ENCODE assay signal across 9 cellular contexts in the genomic region with DNA sequence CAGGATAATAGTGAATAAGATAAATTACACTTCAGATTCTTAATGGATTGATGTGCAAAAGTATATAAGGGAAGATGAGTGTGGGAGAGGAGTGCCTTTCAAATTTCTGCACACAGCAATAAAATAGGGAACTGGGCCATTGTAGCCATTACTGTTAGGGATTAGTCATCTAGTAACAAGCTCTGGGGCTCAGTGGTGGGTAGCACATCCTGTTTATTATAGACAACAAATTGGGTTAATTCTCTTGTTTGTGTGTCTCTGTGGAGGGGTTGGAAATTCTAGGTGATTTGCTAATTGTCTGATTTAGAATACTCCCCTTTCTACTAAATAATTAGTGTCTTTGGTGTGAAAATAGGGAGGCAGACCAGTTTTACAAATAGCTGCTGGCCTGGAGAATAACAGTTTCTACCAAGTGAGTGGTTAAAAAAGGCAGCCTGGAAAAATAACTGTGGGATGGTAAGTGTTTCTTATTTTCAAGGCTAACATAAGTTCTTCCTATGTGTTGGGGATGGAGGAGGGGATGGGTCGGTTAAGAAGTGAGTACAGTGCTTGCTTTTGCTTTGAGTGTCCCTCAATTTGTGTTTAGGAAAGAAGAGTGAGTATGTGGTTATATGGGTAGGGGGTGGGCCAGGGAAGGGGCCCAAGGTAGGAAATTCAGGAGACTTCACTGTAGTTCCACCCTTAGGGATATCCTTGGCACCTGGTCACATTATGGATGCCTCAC. TPM values are rescaled to one million over a fixed set of nuclear protein-coding genes. Genes with fewer than 3 reads are reported as not detected.
DNase-seq lines count a peak whose midpoint lies in the region; ATAC-seq, FAIRE-seq and TF ChIP-seq lines count a peak whose summit lies in the region.
"Had no signal": no experiment of that assay in that cellular context is flagged by ENCODE, and none has a peak within 500 bp of the region (broad histone marks: within the 10 kb centered on the region; RNA-seq: fewer than 3 reads in every experiment).

No MANE protein-coding gene starts in this region.

- BruUV-seq in K562 (replicated peaks; lab: Mats Ljungman, UMichigan) = no TSS peak

- TF ChIP-seq POLR2A in GM18505 (IDR thresholded peaks at IDR 0.05; ENCODE audit: borderline replicate concordance, extremely low read depth, insufficient read depth, insufficient read length) (no peak), K562 (conservative IDR thresholded peaks at IDR 0.05) (no peak)

- H3K27ac Mint-ChIP-seq in immature natural killer cell (peak overlapping the region in 1 of 6 donors; percentile 37), osteocyte (ENCODE audit: unreplicated experiment) (no peak overlapping the region)

- no peak overlapping the region for H3K27ac ChIP-seq in K562 (ENCODE audit: extremely low read depth, low read depth, low read length)
- H3K27ac ChIP-seq: brain microvascular endothelial cell had no signal

- H3K4me3 Mint-ChIP-seq in immature natural killer cell (no peak overlapping the region), osteocyte (ENCODE audit: unreplicated experiment) (no peak overlapping the region)

- peaks cover 0 to 19% (median 4%) of the 10 kb centered on the region in 3 donors for H3K36me3 Mint-ChIP-seq in immature natural killer cell
- peaks cover 6% of the 10 kb centered on the region for H3K36me3 Mint-ChIP-seq in osteocyte (ENCODE audit: unreplicated experiment)

- H3K27me3 ChIP-seq in K562 (ENCODE audit: control insufficient read depth in 2 of 2, insufficient read depth in 2 of 2, low read length in 2 of 2) = no peaks in the 10 kb centered on the region
- H3K27me3 ChIP-seq: brain microvascular endothelial cell had no signal

- no peaks in the 10 kb centered on the region for H3K9me1 ChIP-seq in K562 (ENCODE audit: control insufficient read depth, insufficient read depth, low read length)

- H3K4me3 ChIP-seq in K562 = no peak overlapping the region

- WGBS in K562 (ENCODE audit: insufficient coverage, low coverage, missing lambda C conversion rate) = 62% methylated on average over 1 of the region's 1 CpG

- no peak overlapping the region for H3K9ac ChIP-seq in K562 (ENCODE audit: insufficient read depth in 1 of 2, low read depth in 2 of 2, low read length in 2 of 2)

- no peak for DNase-seq in K562 (ENCODE audit: extremely low read depth in 1 of 4, low spot score in 3 of 4)
- DNase-seq in immature natural killer cell = no peak
- no peak for DNase-seq in osteocyte (ENCODE audit: extremely low spot score, unreplicated experiment)
- DNase-seq in DMS 273 (lab: John Stamatoyannopoulos, UW; ENCODE audit: unreplicated experiment) = no peak
- DNase-seq in NCI-H748 (lab: John Stamatoyannopoulos, UW; ENCODE audit: unreplicated experiment) = no peak
- DNase-seq: brain microvascular endothelial cell had no signal

- intact Hi-C loops in K562 (cut with micrococcal nuclease) = no loop called here

- POLR2A ChIA-PET in K562 (lab: Yijun Ruan, JAX) = no interaction called here

- H3K79me2 ChIP-seq in K562 (ENCODE audit: control insufficient read depth, insufficient read depth, low read length) = no peaks in the 10 kb centered on the region

- H3K4me1 ChIP-seq in K562 (replicated peaks in 1 of 2; ENCODE audit: control insufficient read depth in 2 of 2, insufficient read depth in 2 of 2, low read length in 2 of 2) = peaks cover 0 to 3% of the 10 kb centered on the region in 2 experiments; a peak in 1 of 5 replicates

- no peak for TF ChIP-seq EP300 in K562 (IDR thresholded peaks at IDR 0.05; ENCODE audit: low read length)

- no peak for FAIRE-seq in K562 (lab: Jason Lieb, UNC)

- no peak for TF ChIP-seq RAD21 in K562 (CRISPR knock-in tag; conservative IDR thresholded peaks at IDR 0.05 in 1 of 2, IDR thresholded peaks at IDR 0.05 in 1 of 2)

- ATAC-seq in GM18505 (IDR thresholded peaks at IDR 0.05; ENCODE audit: unreplicated experiment) = peak; percentile 96
- ATAC-seq in GM21528 (IDR thresholded peaks at IDR 0.05; ENCODE audit: low FRiP score, unreplicated experiment) = peak; percentile 79
- peak; percentile 96 for ATAC-seq in HG03520 (IDR thresholded peaks at IDR 0.05; ENCODE audit: unreplicated experiment)
- ATAC-seq in K562 = no peak

- H3K27me3 Mint-ChIP-seq in immature natural killer cell (ENCODE audit: low read depth in 3 of 3) (no peaks in the 10 kb centered on the region), osteocyte (ENCODE audit: unreplicated experiment) (no peaks in the 10 kb centered on the region)

- TF ChIP-seq CTCF in K562 (IDR thresholded peaks at IDR 0.05 in 2 of 3, conservative IDR thresholded peaks at IDR 0.05 in 1 of 3; ENCODE audit: insufficient read depth in 2 of 3, low read depth in 1 of 3, low read length in 3 of 3) = no peak
- no peak for TF ChIP-seq CTCF in osteocyte (IDR thresholded peaks at IDR 0.05)

- H2AFZ ChIP-seq in K562 (ENCODE audit: low read depth, low read length) = no peak overlapping the region

- H3K9me3 ChIP-seq in K562 (replicated peaks; ENCODE audit: control insufficient read depth, insufficient read depth, low read depth, low read length) = no peaks in the 10 kb centered on the region

- no peak overlapping the region for H3K4me2 ChIP-seq in K562 (ENCODE audit: insufficient read depth, low read length)

- no peaks in the 10 kb centered on the region for H4K20me1 ChIP-seq in K562 (replicated peaks; ENCODE audit: control insufficient read depth, insufficient read depth, low read length)

- H3K9me3 Mint-ChIP-seq in immature natural killer cell = no peaks in the 10 kb centered on the region
- no peaks in the 10 kb centered on the region for H3K9me3 Mint-ChIP-seq in osteocyte (ENCODE audit: unreplicated experiment)

- CTCF ChIA-PET in K562 (lab: Yijun Ruan, JAX; ENCODE audit: low intra/inter-chr PET ratio) = no interaction called here

- H3K4me1 Mint-ChIP-seq in immature natural killer cell = no peaks in the 10 kb centered on the region
- H3K4me1 Mint-ChIP-seq in osteocyte (ENCODE audit: unreplicated experiment) = no peaks in the 10 kb centered on the region

- H3K36me3 ChIP-seq in K562 (ENCODE audit: control insufficient read depth, insufficient read depth, low read length) = peaks cover 33% of the 10 kb centered on the region; the same call in 2 of the 3 replicates
- H3K36me3 ChIP-seq: brain microvascular endothelial cell had no signal

- in situ Hi-C loops in K562 (cut with MboI) = no loop called here

TF ChIP-seq in K562, 482 proteins besides CTCF, POLR2A, EP300 and RAD21:
- TF ChIP-seq SPI1 (IDR thresholded peaks at IDR 0.05; ENCODE audit: borderline replicate concordance, low read depth, low read length) (peak; percentile 77; the same call in 1 of the 2 replicates), HMBOX1 (IDR thresholded peaks at IDR 0.05) (0 out of 2 replicates have a peak, but pooled peaks have one; percentile 24), FOSL1 (tag; conservative IDR thresholded peaks at IDR 0.05) (peak; percentile 33; the same call in 1 of the 2 replicates), RBM22 (IDR thresholded peaks at IDR 0.05; ENCODE audit: low read depth, low read length, poor library complexity, severe bottlenecking) (no peak)

RNA-seq across cellular contexts. Expression of gene TMEM248, which starts 43.3 kb away (rescaled TPM):
- 196 and 234 TPM in 2 replicates for total RNA-seq in K562 (2011; cell fraction: chromatin; rRNA removed; ENCODE audit: low replicate concordance)
- 184 and 220 TPM in 2 replicates for total RNA-seq in K562 (2011; cell fraction: nucleolus; rRNA removed)
- total RNA-seq in K562 (2011; cell fraction: nucleoplasm; rRNA removed) = 236 and 245 TPM in 2 replicates
- total RNA-seq in K562 (2014; rRNA removed) = 64.4 and 76.4 TPM in 2 replicates
- total RNA-seq in K562 (2014; rRNA removed; fragmentation: Illumina TruSeq; extraction: Trizol) = 57.6 and 58.0 TPM in 2 replicates
- total RNA-seq in K562 (2015; rRNA removed; fragmentation: Illumina TruSeq; extraction: Trizol) = 78.0 and 78.4 TPM in 2 replicates
- total RNA-seq in K562 (2021) = 107 and 108 TPM in 2 replicates
- polyA plus RNA-seq in K562 (2011; rRNA removed) = 79.1 and 95.8 TPM in 2 replicates
- polyA plus RNA-seq in K562 (2011; cell fraction: cytosol; rRNA removed) = 111 and 247 TPM in 2 replicates
- 105 and 124 TPM in 2 replicates for polyA plus RNA-seq in K562 (2011; cell fraction: nucleus; rRNA removed)
- polyA plus RNA-seq in K562 (2012) = 51.5 and 64.1 TPM in 2 replicates
- 109 and 132 TPM in 2 replicates for polyA plus RNA-seq in K562 (2014; fragmentation: Illumina TruSeq; extraction: Trizol)
- 1 to 10 TPM; 6.3 to 8.2 TPM for polyA plus RNA-seq in K562 (2014; fragmentation: Nextera tagmentation; extraction: Ambion mirVana)
- polyA plus RNA-seq in K562 (2014; rRNA removed) = 63.2 and 85.8 TPM in 2 replicates
- polyA minus RNA-seq in K562 (2011; rRNA and poly(A)+ RNA removed) = 89.8 and 153 TPM in 2 replicates
- polyA minus RNA-seq in K562 (2011; cell fraction: cytosol; rRNA and poly(A)+ RNA removed) = 63.9 and 95.8 TPM in 2 replicates
- 27.6 and 38.8 TPM in 2 replicates for polyA minus RNA-seq in K562 (2011; cell fraction: nucleus; rRNA and poly(A)+ RNA removed)
- polyA plus RNA-seq in immature natural killer cell = 100 to 1,000 TPM; 107 to 124 (median 114) TPM
- total RNA-seq in osteocyte = 101 and 104 TPM in 2 replicates
